In genomic region chr9:104093647-104094533, GRCh38 we compare ENCODE assay signal across 9 cellular contexts. TPM values are rescaled to one million over a fixed set of nuclear protein-coding genes. Genes with fewer than 3 reads are reported as not detected.
DNase-seq lines count a peak whose midpoint lies in the region; ATAC-seq, FAIRE-seq and TF ChIP-seq lines count a peak whose summit lies in the region.
"Had no signal": no experiment of that assay in that cellular context is flagged by ENCODE, and none has a peak within 500 bp of the region (broad histone marks: within the 10 kb centered on the region; RNA-seq: fewer than 3 reads in every experiment).

Gene SMC2 (plus strand): TSS chr9:104094309. CDS start chr9:104095385, 1,076 bp downstream.

- peak within 1 kb of the TSS; percentile 95 for H3K4me2 ChIP-seq in keratinocyte (ENCODE audit: control insufficient read depth, extremely low read depth, insufficient read depth, low read depth, low read length)

- peaks cover 19% of the 10 kb centered on the region for H3K4me1 ChIP-seq in keratinocyte (ENCODE audit: control insufficient read depth, extremely low read depth, insufficient read depth, low read length)

- no peaks in the 10 kb centered on the region for H4K20me1 ChIP-seq in keratinocyte (ENCODE audit: control insufficient read depth, extremely low read depth, insufficient read depth, low read length)

- H3K9ac ChIP-seq in keratinocyte (ENCODE audit: control insufficient read depth, extremely low read depth, insufficient read depth, low read length) = peak within 1 kb of the TSS; percentile 98

- H3K79me2 ChIP-seq in keratinocyte (ENCODE audit: control insufficient read depth, insufficient read depth, low read length) = peaks cover 17% of the 10 kb centered on the region

- H3K36me3 ChIP-seq in keratinocyte (ENCODE audit: control insufficient read depth in 2 of 2, extremely low read depth in 1 of 2, insufficient read depth in 2 of 2, low read length in 2 of 2) = no peaks in the 10 kb centered on the region

- peak within 1 kb of the TSS; percentile 99 for H3K27ac ChIP-seq in keratinocyte (ENCODE audit: control insufficient read depth, insufficient read depth, low read length)

- H2AFZ ChIP-seq in keratinocyte (ENCODE audit: control insufficient read depth, low read length) = peak within 1 kb of the TSS; percentile 98

- no peaks in the 10 kb centered on the region for H3K9me3 ChIP-seq in keratinocyte (ENCODE audit: control insufficient read depth, low read depth, low read length)

- no peak for FAIRE-seq in keratinocyte (lab: Jason Lieb, UNC)
- FAIRE-seq: colon had no signal

- no peak for TF ChIP-seq CTCF in AG09319 (IDR thresholded peaks at IDR 0.05; ENCODE audit: low read depth, low read length)
- no peak for TF ChIP-seq CTCF in keratinocyte (optimal IDR thresholded peaks at IDR 0.05 in 1 of 3, IDR thresholded peaks at IDR 0.05 in 1 of 3, conservative IDR thresholded peaks at IDR 0.05 in 1 of 3; ENCODE audit: extremely low read depth in 1 of 3, insufficient read depth in 2 of 3, low read length in 3 of 3)

- no peaks in the 10 kb centered on the region for H3K9me1 ChIP-seq in keratinocyte (ENCODE audit: control insufficient read depth, extremely low read depth, insufficient read depth, low read length)

- dilution Hi-C loops in keratinocyte (cut with MboI; ENCODE audit: extremely low pct_ligation_motif_present, low sequenced_read_pairs) = no loop called here

- peak within 1 kb of the TSS; percentile 78 to 97 (median 84) for H3K4me3 ChIP-seq in keratinocyte (ENCODE audit: control insufficient read depth in 2 of 3, extremely low read depth in 1 of 3, insufficient read depth in 2 of 3, low read depth in 1 of 3, low read length in 3 of 3)

- H3K27me3 ChIP-seq in keratinocyte (ENCODE audit: control insufficient read depth, extremely low read depth, insufficient read depth, low read length) = no peaks in the 10 kb centered on the region

- peak; percentile 71 for DNase-seq in AG09319 (ENCODE audit: extremely low read depth, low read depth)
- DNase-seq in NCI-H446 treated with DMSO at 0.1 percent for 48 hours (lab: John Stamatoyannopoulos, UW) = peak; percentile 80
- peak; percentile 94 for DNase-seq in activated CD4-positive, CD25-positive, alpha-beta regulatory T cell treated with anti-CD3 and anti-CD28 coated beads, Interleukin-2, amount 50 U/mL, for 72 hours
- DNase-seq in cerebellar nuclear complex (lab: John Stamatoyannopoulos, UW) = peak; percentile 67 to 87
- DNase-seq in keratinocyte (ENCODE audit: low read depth, low spot score) = no peak
- peak; percentile 88 to 89 for DNase-seq in stimulated activated CD4-positive, alpha-beta T cell treated with anti-CD3 and anti-CD28 coated beads, Interleukin-15, amount 100 ng/mL, for 1 hour (ENCODE audit: low read depth in 1 of 2, low spot score in 1 of 2)

- ATAC-seq in GM19035 (IDR thresholded peaks at IDR 0.05; ENCODE audit: unreplicated experiment) = peak; percentile 85
- ATAC-seq in HG03354 (IDR thresholded peaks at IDR 0.05; ENCODE audit: poor library complexity, severe bottlenecking, unreplicated experiment) = peak; percentile 88

RNA-seq across cellular contexts. Expression of gene SMC2, which starts in this region (rescaled TPM):
- polyA plus RNA-seq in keratinocyte = 5.0 to 13.9 TPM (median 8.5 TPM) in 3 replicates
- polyA plus RNA-seq in keratinocyte (2011; ENCODE audit: low read depth) = 11.0 TPM
- 3.5 and 6.2 TPM in 2 replicates for polyA plus RNA-seq in keratinocyte (2011; cell fraction: cytosol; rRNA removed)
- 5.9 and 8.6 TPM in 2 replicates for polyA plus RNA-seq in keratinocyte (2011; cell fraction: nucleus; rRNA removed)
- polyA plus RNA-seq in keratinocyte (2012; ENCODE audit: low replicate concordance) = 3.1 and 11.4 TPM in 2 replicates
- polyA minus RNA-seq in keratinocyte = 2.9 to 14.8 TPM (median 4.6 TPM) in 3 replicates
- 4.8 TPM for polyA minus RNA-seq in keratinocyte (2011; cell fraction: cytosol; rRNA and poly(A)+ RNA removed)
- polyA minus RNA-seq in keratinocyte (2011; cell fraction: nucleus; rRNA and poly(A)+ RNA removed) = 4.9 and 9.6 TPM in 2 replicates
